Comparison of ENCODE assay signal across 16 cellular contexts in the genomic region with DNA sequence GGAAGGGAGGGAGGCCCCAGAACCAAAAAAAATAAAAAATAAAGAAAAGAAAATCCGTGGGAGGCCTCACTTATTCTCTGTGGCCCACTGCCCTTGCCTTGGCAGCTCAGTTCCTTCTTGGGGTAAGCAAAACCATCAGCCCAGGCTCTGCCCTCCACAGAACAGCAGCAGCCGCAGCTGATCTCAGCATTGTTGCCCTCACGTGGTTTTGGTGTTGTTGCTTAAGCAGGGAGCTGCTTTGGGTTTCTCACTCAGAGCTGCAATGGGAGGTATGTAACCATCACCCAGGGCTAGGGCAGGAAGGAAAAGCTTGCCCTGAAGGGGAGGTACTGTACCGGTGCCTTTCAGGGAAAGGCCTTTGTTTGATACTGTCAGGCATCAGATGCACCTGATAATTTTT.
DNase-seq lines count a peak whose midpoint lies in the region; ATAC-seq and TF ChIP-seq lines count a peak whose summit lies in the region.
"Had no signal": no experiment of that assay in that cellular context is flagged by ENCODE, and none has a peak within 500 bp of the region (broad histone marks: within the 10 kb centered on the region; RNA-seq: fewer than 3 reads in every experiment).

No MANE protein-coding gene starts in this region.

- H3K27me3 Mint-ChIP-seq in neural progenitor cell (ENCODE audit: insufficient read depth, low read depth): peaks cover 6% of the 10 kb centered on the region
- H3K27me3 Mint-ChIP-seq: B cell; central memory CD8-positive, alpha-beta T cell; IgD-negative memory B cell had no signal

- peak overlapping the region; percentile 19 for H3K4me3 Mint-ChIP-seq in neural progenitor cell
- H3K4me3 Mint-ChIP-seq: B cell; central memory CD8-positive, alpha-beta T cell; IgD-negative memory B cell; immature natural killer cell had no signal

- H3K4me1 ChIP-seq in neural progenitor cell: peaks cover 30% of the 10 kb centered on the region
- H3K4me1 ChIP-seq in Karpas-422 (ENCODE audit: low read length): no peaks in the 10 kb centered on the region

- no peak overlapping the region for H3K4me3 ChIP-seq in neural progenitor cell
- H3K4me3 ChIP-seq in Karpas-422 (ENCODE audit: low read length): no peak overlapping the region

- no peak overlapping the region for H3K27ac ChIP-seq in neural progenitor cell
- H3K27ac ChIP-seq in Karpas-422 (ENCODE audit: low read length): no peak overlapping the region

- H3K27ac Mint-ChIP-seq in neural progenitor cell: peak overlapping the region; percentile 92
- H3K27ac Mint-ChIP-seq: B cell, IgD-negative memory B cell, immature natural killer cell had no signal

- H3K27me3 ChIP-seq in neural progenitor cell (no peaks in the 10 kb centered on the region), Karpas-422 (ENCODE audit: low read length) (no peaks in the 10 kb centered on the region)

- DNase-seq in Ammon's horn (ENCODE audit: low spot score): peak; percentile 75
- DNase-seq in RPMI8226: peak; percentile 7
- peak; percentile 7 for DNase-seq in globus pallidus (ENCODE audit: low spot score)
- DNase-seq in neural progenitor cell (ENCODE audit: low spot score): peak; percentile 20
- no peak for DNase-seq in AML-193 (lab: John Stamatoyannopoulos, UW)
- no peak for DNase-seq in Karpas-422
- DNase-seq: activated CD4-positive, alpha-beta T cell treated with anti-CD3 and anti-CD28 coated beads, Interleukin-2, amount 50 U/mL, for 48 hours; activated gamma-delta T cell treated with Interleukin-2 at 50 U/mL for 16 hours; erythroblast; immature natural killer cell; NCI-H187 had no signal

- H3K4me1 Mint-ChIP-seq in neural progenitor cell: peaks cover 63% of the 10 kb centered on the region
- H3K4me1 Mint-ChIP-seq: B cell; central memory CD8-positive, alpha-beta T cell; IgD-negative memory B cell; immature natural killer cell had no signal

- H3K9me2 ChIP-seq in Karpas-422 (replicated peaks; ENCODE audit: insufficient read depth, low read length): no peaks in the 10 kb centered on the region

- no peaks in the 10 kb centered on the region for H3K79me2 ChIP-seq in neural progenitor cell (ENCODE audit: low read depth)
- H3K79me2 ChIP-seq in Karpas-422 (ENCODE audit: low read length): no peaks in the 10 kb centered on the region

- no peak for TF ChIP-seq CTCF in neural progenitor cell (IDR thresholded peaks at IDR 0.05)

- peaks cover 15% of the 10 kb centered on the region for H3K9me3 Mint-ChIP-seq in neural progenitor cell

- H3K36me3 ChIP-seq in neural progenitor cell (no peaks in the 10 kb centered on the region), Karpas-422 (ENCODE audit: insufficient read depth, low read length) (no peaks in the 10 kb centered on the region)

- H3K9ac ChIP-seq in neural progenitor cell (no peak overlapping the region), Karpas-422 (ENCODE audit: low read length) (no peak overlapping the region)

- H4K20me1 ChIP-seq in neural progenitor cell (ENCODE audit: low read depth) (no peaks in the 10 kb centered on the region), Karpas-422 (ENCODE audit: insufficient read depth, low read depth, low read length) (no peaks in the 10 kb centered on the region)

- ATAC-seq in HG02852 (IDR thresholded peaks at IDR 0.05; ENCODE audit: unreplicated experiment) (no peak), HG03432 (IDR thresholded peaks at IDR 0.05; ENCODE audit: unreplicated experiment) (no peak)

- H3K4me2 ChIP-seq in neural progenitor cell (no peak overlapping the region), Karpas-422 (ENCODE audit: low read depth, low read length, poor library complexity, severe bottlenecking) (no peak overlapping the region)

- H2AFZ ChIP-seq in neural progenitor cell (replicated peaks) (peak overlapping the region; percentile 30), Karpas-422 (ENCODE audit: low read length) (no peak overlapping the region)

- no peaks in the 10 kb centered on the region for H3K9me3 ChIP-seq in neural progenitor cell (ENCODE audit: low read depth)
- H3K9me3 ChIP-seq in Karpas-422 (ENCODE audit: low read length): no peaks in the 10 kb centered on the region

- peaks cover 12% of the 10 kb centered on the region for H3K36me3 Mint-ChIP-seq in neural progenitor cell
- H3K36me3 Mint-ChIP-seq: IgD-negative memory B cell, immature natural killer cell had no signal

- H3F3A ChIP-seq in neural progenitor cell (ENCODE audit: low read depth): no peaks in the 10 kb centered on the region

Comparison
In these comparisons a context has a peak if more than half of its experiments do, and no peak if none do; other contexts are left out.
1. DNase-seq: peak in Ammon's horn (single experiment), RPMI8226 (single experiment), globus pallidus (single experiment) and neural progenitor cell (single experiment); none in AML-193 (0 of 2) and Karpas-422 (single experiment).